ENCODE assay signal across 8 cellular contexts in genomic region chr2:134460583-134460998, GRCh38.
DNase-seq lines count a peak whose midpoint lies in the region; ATAC-seq and TF ChIP-seq lines count a peak whose summit lies in the region.

No MANE protein-coding gene starts in this region.

- no peak overlapping the region for H3K4me3 Mint-ChIP-seq in progenitor cell of endocrine pancreas (ENCODE audit: low read depth)

- no peaks in the 10 kb centered on the region for H3K27me3 Mint-ChIP-seq in progenitor cell of endocrine pancreas

- peak; percentile 75 for ATAC-seq in GM19324 (IDR thresholded peaks at IDR 0.05; ENCODE audit: low FRiP score, unreplicated experiment)
- peak; percentile 86 for ATAC-seq in HG03439 (IDR thresholded peaks at IDR 0.05; ENCODE audit: unreplicated experiment)
- ATAC-seq in GM21528 (IDR thresholded peaks at IDR 0.05; ENCODE audit: low FRiP score, unreplicated experiment), result no peak

- peaks cover 14% of the 10 kb centered on the region for H3K4me1 Mint-ChIP-seq in progenitor cell of endocrine pancreas (ENCODE audit: low read depth)

- H3K36me3 Mint-ChIP-seq in progenitor cell of endocrine pancreas (ENCODE audit: insufficient read depth), result peaks cover 5% of the 10 kb centered on the region

- H3K9me3 Mint-ChIP-seq in progenitor cell of endocrine pancreas (ENCODE audit: low read depth), result no peaks in the 10 kb centered on the region

- DNase-seq in D341Med (ENCODE audit: low spot score), result peak; percentile 84
- DNase-seq in NCI-H524 treated with DMSO at 0.1 percent for 48 hours (lab: John Stamatoyannopoulos, UW), result peak; percentile 28
- peak; percentile 31 for DNase-seq in activated naive CD4-positive, alpha-beta T cell treated with anti-CD3 and anti-CD28 coated beads, Interleukin-2, amount 50 U/mL, for 16 hours
- DNase-seq in cardiac septum (ENCODE audit: low spot score), result peak; percentile 78
- peak; percentile 49 for DNase-seq in progenitor cell of endocrine pancreas (ENCODE audit: low spot score, unreplicated experiment)

- H3K27ac Mint-ChIP-seq in progenitor cell of endocrine pancreas, result no peak overlapping the region

- TF ChIP-seq CTCF in progenitor cell of endocrine pancreas (IDR thresholded peaks at IDR 0.05; ENCODE audit: unreplicated experiment), result peak; percentile 77

- intact Hi-C loops in cardiac septum (cut with DNase I), result loop anchor here (2.0 kb wide), 1 partner anchor 436 kb away; no protein-coding TSS in a partner anchor

Comparison
In these comparisons a context has a peak if more than half of its experiments do, and no peak if none do; other contexts are left out.
1. DNase-seq: peak in every context shown above with its lines; median percentile 84 in D341Med; 78 in cardiac septum; 49 in progenitor cell of endocrine pancreas; 31 in activated naive CD4-positive, alpha-beta T cell treated with anti-CD3 and anti-CD28 coated beads, Interleukin-2, amount 50 U/mL, for 16 hours; 28 in NCI-H524 treated with DMSO at 0.1 percent for 48 hours.